ENCODE assay signal across 34 cellular contexts in genomic region chr16:65079549-65079948, GRCh38. TPM values are rescaled to one million over a fixed set of nuclear protein-coding genes. Genes with fewer than 3 reads are reported as not detected.
"Had no signal": no experiment of that assay in that cellular context is flagged by ENCODE, and none has a peak within 500 bp of the region (broad histone marks: within the 10 kb centered on the region; RNA-seq: fewer than 3 reads in every experiment).

No MANE protein-coding gene starts in this region.

- H3K9me3 ChIP-seq: ascending aorta, breast epithelium, esophagus squamous epithelium, gastroesophageal sphincter, heart right ventricle had no signal

- DNase-seq: activated B cell treated with CpG ODN at 0.5 μM for 24 hours; activated CD4-positive, alpha-beta memory T cell treated with anti-CD3 and anti-CD28 coated beads for 36 hours; activated CD4-positive, alpha-beta T cell treated with anti-CD3 and anti-CD28 coated beads for 48 hours; activated CD8-positive, alpha-beta memory T cell treated with anti-CD3 and anti-CD28 coated beads, Interleukin-2, amount 10 ng/mL, durations not matched to agents 7 days and 5 days; activated CD8-positive, alpha-beta memory T cell treated with anti-CD3 and anti-CD28 coated beads, Interleukin-2, amount 50 U/mL, for 4 hours; activated CD8-positive, alpha-beta T cell treated with anti-CD3 and anti-CD28 coated beads, Interleukin-2, amount 10 ng/mL, durations not matched to agents 7 days and 5 days; activated effector memory CD4-positive, alpha-beta T cell treated with anti-CD3 and anti-CD28 coated beads, Interleukin-2, amount 50 U/mL, for 16 hours; activated naive CD4-positive, alpha-beta T cell treated with anti-CD3 and anti-CD28 coated beads for 36 hours; activated naive CD8-positive, alpha-beta T cell treated with anti-CD3 and anti-CD28 coated beads, Interleukin-2, amount 10 ng/mL, durations not matched to agents 7 days and 5 days; activated T-cell treated with anti-CD3 and anti-CD28 coated beads, Interleukin-2, amount 50 U/mL, for 1 hour; activated T-cell treated with anti-CD3 and anti-CD28 coated beads, Interleukin-2, amount 50 U/mL, for 48 hours; cortex of kidney; dermis blood vessel endothelial cell; effector CD4-positive, alpha-beta T cell; effector memory CD8-positive, alpha-beta T cell; esophagus squamous epithelium; foreskin melanocyte; heart right ventricle; T-cell; T-helper 9 cell; WERI-Rb-1 had no signal

- H3K27ac ChIP-seq: ascending aorta, breast epithelium, epithelial cell of prostate, esophagus squamous epithelium, gastroesophageal sphincter, heart right ventricle, WERI-Rb-1 had no signal

- H3K4me1 ChIP-seq: ascending aorta, breast epithelium, esophagus squamous epithelium, heart right ventricle had no signal

- H3K4me3 ChIP-seq: ascending aorta, breast epithelium, esophagus squamous epithelium, gastroesophageal sphincter, heart right ventricle had no signal

- H3K36me3 Mint-ChIP-seq: activated CD4-positive, alpha-beta memory T cell treated with anti-CD3 and anti-CD28 coated beads for 36 hours; activated CD8-positive, alpha-beta memory T cell treated with anti-CD3 and anti-CD28 coated beads, Interleukin-2, amount 10 ng/mL, durations not matched to agents 7 days and 5 days; activated naive CD4-positive, alpha-beta T cell treated with anti-CD3 and anti-CD28 coated beads, Interleukin-2, amount 50 U/mL, for 72 hours; activated naive CD8-positive, alpha-beta T cell treated with anti-CD3 and anti-CD28 coated beads, Interleukin-2, amount 10 ng/mL, durations not matched to agents 7 days and 5 days; T-cell had no signal

- ATAC-seq: activated CD4-positive, CD25-positive, alpha-beta regulatory T cell treated with anti-CD3 and anti-CD28 coated beads, Interleukin-2, amount 50 U/mL, for 24 hours; activated CD8-positive, alpha-beta memory T cell treated with anti-CD3 and anti-CD28 coated beads, Interleukin-2, amount 10 ng/mL, durations not matched to agents 7 days and 5 days; activated CD8-positive, alpha-beta T cell treated with anti-CD3 and anti-CD28 coated beads, Interleukin-2, amount 10 ng/mL, durations not matched to agents 7 days and 5 days; activated naive CD4-positive, alpha-beta T cell treated with anti-CD3 and anti-CD28 coated beads, Interleukin-2, amount 50 U/mL, for 72 hours; effector memory CD8-positive, alpha-beta T cell; gastroesophageal sphincter; heart right ventricle; T-cell had no signal

- H3K27ac Mint-ChIP-seq: activated B cell treated with CpG ODN at 0.5 μM for 24 hours; activated CD4-positive, alpha-beta memory T cell treated with anti-CD3 and anti-CD28 coated beads for 36 hours; activated CD8-positive, alpha-beta memory T cell treated with anti-CD3 and anti-CD28 coated beads, Interleukin-2, amount 10 ng/mL, durations not matched to agents 7 days and 5 days; activated CD8-positive, alpha-beta T cell treated with anti-CD3 and anti-CD28 coated beads, Interleukin-2, amount 10 ng/mL, durations not matched to agents 7 days and 5 days; activated naive CD4-positive, alpha-beta T cell treated with anti-CD3 and anti-CD28 coated beads for 36 hours; activated naive CD4-positive, alpha-beta T cell treated with anti-CD3 and anti-CD28 coated beads, Interleukin-2, amount 50 U/mL, for 72 hours; activated naive CD8-positive, alpha-beta T cell treated with anti-CD3 and anti-CD28 coated beads, Interleukin-2, amount 10 ng/mL, durations not matched to agents 7 days and 5 days; activated T-helper 1 cell treated with anti-CD3 and anti-CD28 coated beads, Interleukin-12 subunit alpha, Interleukin-12 subunit beta, Interleukin-2, Interleukin-4 antibody, amounts not matched to agents 30 ng/mL and 10 ng/mL and 1 ng/mL, durations not matched to agents 14 hours and 24 hours and 36 hours; activated T-helper 2 cell treated with anti-CD3 and anti-CD28 coated beads, Interferon-gamma antibody, Interleukin-2, Interleukin-4, amounts not matched to agents 10 μg/mL and 5 μg/mL and 100 μg/mL, durations not matched to agents 14 hours and 24 hours and 36 hours; effector memory CD8-positive, alpha-beta T cell; T-cell; T-helper 1 cell treated with Interleukin-12 subunit alpha and Interleukin-12 subunit beta and Interleukin-4 antibody, amounts not matched to agents 30 μg/mL and 1 μg/mL, for 36 hours had no signal

- H3K27me3 Mint-ChIP-seq: activated B cell treated with CpG ODN at 0.5 μM for 24 hours; activated CD4-positive, alpha-beta memory T cell treated with anti-CD3 and anti-CD28 coated beads for 36 hours; activated CD8-positive, alpha-beta memory T cell treated with anti-CD3 and anti-CD28 coated beads, Interleukin-2, amount 10 ng/mL, durations not matched to agents 7 days and 5 days; activated naive CD8-positive, alpha-beta T cell treated with anti-CD3 and anti-CD28 coated beads, Interleukin-2, amount 10 ng/mL, durations not matched to agents 7 days and 5 days; brain; central memory CD8-positive, alpha-beta T cell; effector memory CD8-positive, alpha-beta T cell; T-cell had no signal

- H3K27me3 ChIP-seq: ascending aorta, breast epithelium, esophagus squamous epithelium, gastroesophageal sphincter, heart right ventricle had no signal

- H3K36me3 ChIP-seq: breast epithelium, esophagus squamous epithelium, gastroesophageal sphincter, heart right ventricle, WERI-Rb-1 had no signal

- H3K4me3 Mint-ChIP-seq: activated B cell treated with CpG ODN at 0.5 μM for 24 hours; activated CD4-positive, alpha-beta memory T cell treated with anti-CD3 and anti-CD28 coated beads for 36 hours; activated CD8-positive, alpha-beta memory T cell treated with anti-CD3 and anti-CD28 coated beads, Interleukin-2, amount 10 ng/mL, durations not matched to agents 7 days and 5 days; activated CD8-positive, alpha-beta T cell treated with anti-CD3 and anti-CD28 coated beads, Interleukin-2, amount 10 ng/mL, durations not matched to agents 7 days and 5 days; activated naive CD4-positive, alpha-beta T cell treated with anti-CD3 and anti-CD28 coated beads for 36 hours; activated naive CD8-positive, alpha-beta T cell treated with anti-CD3 and anti-CD28 coated beads, Interleukin-2, amount 10 ng/mL, durations not matched to agents 7 days and 5 days; activated T-helper 1 cell treated with anti-CD3 and anti-CD28 coated beads, Interleukin-12 subunit alpha, Interleukin-12 subunit beta, Interleukin-2, Interleukin-4 antibody, amounts not matched to agents 30 ng/mL and 10 ng/mL and 1 ng/mL, durations not matched to agents 14 hours and 24 hours and 36 hours; brain; central memory CD8-positive, alpha-beta T cell; effector memory CD8-positive, alpha-beta T cell; T-cell; T-helper 1 cell treated with Interleukin-12 subunit alpha and Interleukin-12 subunit beta and Interleukin-4 antibody, amounts not matched to agents 30 μg/mL and 1 μg/mL, for 36 hours had no signal

- H3K9me3 Mint-ChIP-seq: activated B cell treated with CpG ODN at 0.5 μM for 24 hours; activated naive CD4-positive, alpha-beta T cell treated with anti-CD3 and anti-CD28 coated beads for 36 hours; activated T-helper 1 cell treated with anti-CD3 and anti-CD28 coated beads, Interleukin-12 subunit alpha, Interleukin-12 subunit beta, Interleukin-2, Interleukin-4 antibody, amounts not matched to agents 30 ng/mL and 10 ng/mL and 1 ng/mL, durations not matched to agents 14 hours and 24 hours and 36 hours; brain; T-helper 1 cell treated with Interleukin-12 subunit alpha and Interleukin-12 subunit beta and Interleukin-4 antibody, amounts not matched to agents 30 μg/mL and 1 μg/mL, for 36 hours had no signal

- H3K4me1 Mint-ChIP-seq: activated B cell treated with CpG ODN at 0.5 μM for 24 hours; activated CD8-positive, alpha-beta memory T cell treated with anti-CD3 and anti-CD28 coated beads, Interleukin-2, amount 10 ng/mL, durations not matched to agents 7 days and 5 days; activated naive CD8-positive, alpha-beta T cell treated with anti-CD3 and anti-CD28 coated beads, Interleukin-2, amount 10 ng/mL, durations not matched to agents 7 days and 5 days; central memory CD8-positive, alpha-beta T cell; T-cell had no signal

RNA-seq across cellular contexts. Expression of gene CDH11, which starts 42.3 kb away (rescaled TPM):
- total RNA-seq: activated B cell treated with CpG ODN at 0.5 μM for 24 hours; activated CD4-positive, alpha-beta memory T cell treated with anti-CD3 and anti-CD28 coated beads for 36 hours; activated CD8-positive, alpha-beta memory T cell treated with anti-CD3 and anti-CD28 coated beads for 36 hours; activated CD8-positive, alpha-beta memory T cell treated with anti-CD3 and anti-CD28 coated beads, Interleukin-2, amount 10 ng/mL, durations not matched to agents 7 days and 5 days; activated CD8-positive, alpha-beta T cell treated with anti-CD3 and anti-CD28 coated beads, Interleukin-2, amount 10 ng/mL, durations not matched to agents 7 days and 5 days; activated naive CD4-positive, alpha-beta T cell treated with anti-CD3 and anti-CD28 coated beads for 36 hours; activated naive CD4-positive, alpha-beta T cell treated with anti-CD3 and anti-CD28 coated beads, Interleukin-2, amount 50 U/mL, for 72 hours; activated naive CD8-positive, alpha-beta T cell treated with anti-CD3 and anti-CD28 coated beads, Interleukin-2, amount 10 ng/mL, durations not matched to agents 7 days and 5 days; activated T-helper 1 cell treated with anti-CD3 and anti-CD28 coated beads, Interleukin-12 subunit alpha, Interleukin-12 subunit beta, Interleukin-2, Interleukin-4 antibody, amounts not matched to agents 30 ng/mL and 10 ng/mL and 1 ng/mL, durations not matched to agents 14 hours and 24 hours and 36 hours; activated T-helper 2 cell treated with anti-CD3 and anti-CD28 coated beads, Interferon-gamma antibody, Interleukin-2, Interleukin-4, amounts not matched to agents 10 μg/mL and 5 μg/mL and 100 μg/mL, durations not matched to agents 14 hours and 24 hours and 36 hours; T-helper 2 cell treated with Interferon-gamma antibody and Interleukin-4, amounts not matched to agents 100 ng/mL and 5 ng/mL, for 36 hours had no signal
